ENCODE assay signal across 8 cellular contexts in genomic region chr17:81859906-81860755, GRCh38. TPM values are rescaled to one million over a fixed set of nuclear protein-coding genes. Genes with fewer than 3 reads are reported as not detected.
A peak's percentile ranks its signal among the peaks of the same experiment; 100 is the strongest.
DNase-seq lines count a peak whose midpoint lies in the region; ATAC-seq, FAIRE-seq and TF ChIP-seq lines count a peak whose summit lies in the region.

Gene P4HB (minus strand): TSS chr17:81860535. CDS start chr17:81860471, 64 bp downstream.

- ATAC-seq in A549: peak in 1 of 2 experiments; percentile 85; a peak in 3 of 6 replicates
- ATAC-seq in HG03520 (IDR thresholded peaks at IDR 0.05; ENCODE audit: unreplicated experiment): no peak

- H3K36me3 ChIP-seq in KMS-11 (ENCODE audit: insufficient read depth) (peaks cover 10% of the 10 kb centered on the region; the same call in 1 of the 2 replicates), keratinocyte (ENCODE audit: control insufficient read depth in 2 of 2, extremely low read depth in 1 of 2, insufficient read depth in 2 of 2, low read length in 2 of 2) (peaks cover 26 to 45% of the 10 kb centered on the region in 2 experiments)

- peak within 1 kb of the TSS; percentile 89 for H3K4me2 ChIP-seq in A549
- peak within 1 kb of the TSS; percentile 97 for H3K4me2 ChIP-seq in KMS-11
- H3K4me2 ChIP-seq in keratinocyte (ENCODE audit: control insufficient read depth, extremely low read depth, insufficient read depth, low read depth, low read length): peak within 1 kb of the TSS; percentile 98

- no peaks in the 10 kb centered on the region for H3K9me3 ChIP-seq in A549
- H3K9me3 ChIP-seq in keratinocyte (ENCODE audit: control insufficient read depth, low read depth, low read length): no peaks in the 10 kb centered on the region

- peak; percentile 99 for TF ChIP-seq POLR2A in A549 (IDR thresholded peaks at IDR 0.05; ENCODE audit: low read length)
- peak; percentile 97 for TF ChIP-seq POLR2A in GM19099 (IDR thresholded peaks at IDR 0.05; ENCODE audit: extremely low read depth, insufficient read length, low read depth)

- H3K79me2 ChIP-seq in KMS-11 (ENCODE audit: insufficient read depth, low read depth) (peaks cover 82% of the 10 kb centered on the region), keratinocyte (ENCODE audit: control insufficient read depth, insufficient read depth, low read length) (peaks cover 83% of the 10 kb centered on the region)

- CTCF ChIA-PET in A549 (lab: Yijun Ruan, JAX): interaction anchor here (1.1 to 2.6 kb wide), 6 partner anchors 9 to 158 kb away, joined by 3 to 15 read pairs (median 4); partner anchors contain the start of gene MCRIP1

- no peak for TF ChIP-seq CTCF in A549 (IDR thresholded peaks at IDR 0.05)
- no peak for TF ChIP-seq CTCF in KMS-11 (conservative IDR thresholded peaks at IDR 0.05; ENCODE audit: low read depth, low read length)
- no peak for TF ChIP-seq CTCF in keratinocyte (optimal IDR thresholded peaks at IDR 0.05 in 1 of 3, IDR thresholded peaks at IDR 0.05 in 1 of 3, conservative IDR thresholded peaks at IDR 0.05 in 1 of 3; ENCODE audit: extremely low read depth in 1 of 3, insufficient read depth in 2 of 3, low read length in 3 of 3)

- no peaks in the 10 kb centered on the region for H3K27me3 ChIP-seq in KMS-11 (ENCODE audit: insufficient read depth, low read depth)
- no peaks in the 10 kb centered on the region for H3K27me3 ChIP-seq in keratinocyte (ENCODE audit: control insufficient read depth, extremely low read depth, insufficient read depth, low read length)

- peak within 1 kb of the TSS; percentile 88 for H3K4me3 ChIP-seq in A549
- peak within 1 kb of the TSS; percentile 43 for H3K4me3 ChIP-seq in KMS-11 (IDR thresholded peaks at IDR 0.05; ENCODE audit: insufficient read depth, low read depth, low read length)
- peak within 1 kb of the TSS; percentile 82 to 98 (median 96) for H3K4me3 ChIP-seq in keratinocyte (ENCODE audit: control insufficient read depth in 2 of 3, extremely low read depth in 1 of 3, insufficient read depth in 2 of 3, low read depth in 1 of 3, low read length in 3 of 3)

- DNase-seq in A549 (ENCODE audit: low read depth in 1 of 2, low spot score in 1 of 2): no peak
- peak; percentile 32 for DNase-seq in astrocyte of the hippocampus (ENCODE audit: low read depth, low spot score)
- no peak for DNase-seq in keratinocyte (ENCODE audit: low read depth, low spot score)
- DNase-seq in stimulated activated CD8-positive, alpha-beta memory T cell treated with anti-CD3 and anti-CD28 coated beads, Interleukin-15, amount 100 ng/mL, for 24 hours (ENCODE audit: low read depth): peak; percentile 88
- DNase-seq in iPS-NIHi7 (ENCODE audit: extremely low spot score): no peak

- H2AFZ ChIP-seq in KMS-11 (ENCODE audit: low read depth) (peak within 1 kb of the TSS; percentile 29; the same call in 1 of the 2 replicates), keratinocyte (ENCODE audit: control insufficient read depth, low read length) (peak within 1 kb of the TSS; percentile 88)

- no peak for TF ChIP-seq RAD21 in A549 (conservative IDR thresholded peaks at IDR 0.05 in 1 of 2, IDR thresholded peaks at IDR 0.05 in 1 of 2)

- POLR2A ChIA-PET in A549 (lab: Yijun Ruan, JAX): interaction anchor here (0.6 to 1.1 kb wide), 10 partner anchors 8 to 144 kb away, joined by 3 to 11 read pairs (median 4); partner anchors contain the start of gene MCRIP1

- H3K9me1 ChIP-seq in keratinocyte (ENCODE audit: control insufficient read depth, extremely low read depth, insufficient read depth, low read length): peaks cover 4% of the 10 kb centered on the region

- H4K20me1 ChIP-seq in KMS-11 (ENCODE audit: insufficient read depth): peaks cover 15% of the 10 kb centered on the region
- peaks cover 23% of the 10 kb centered on the region for H4K20me1 ChIP-seq in keratinocyte (ENCODE audit: control insufficient read depth, extremely low read depth, insufficient read depth, low read length)

- dilution Hi-C loops in keratinocyte (cut with MboI; ENCODE audit: extremely low pct_ligation_motif_present, low sequenced_read_pairs): no loop called here

- no peak for FAIRE-seq in A549 (lab: Jason Lieb, UNC)
- FAIRE-seq in keratinocyte (lab: Jason Lieb, UNC): no peak

- peak within 1 kb of the TSS; percentile 81 for H3K9ac ChIP-seq in KMS-11
- H3K9ac ChIP-seq in keratinocyte (ENCODE audit: control insufficient read depth, extremely low read depth, insufficient read depth, low read length): peak within 1 kb of the TSS; percentile 98

- TF ChIP-seq EP300 in A549 (IDR thresholded peaks at IDR 0.05): no peak

- under 1% methylated on average over 29 of the region's 95 CpGs for WGBS in A549 (ENCODE audit: missing lambda C conversion rate)

- peaks cover 35% of the 10 kb centered on the region for H3K4me1 ChIP-seq in A549
- peaks cover 45% of the 10 kb centered on the region for H3K4me1 ChIP-seq in KMS-11 (ENCODE audit: low read depth, poor library complexity, severe bottlenecking)
- peaks cover 58% of the 10 kb centered on the region for H3K4me1 ChIP-seq in keratinocyte (ENCODE audit: control insufficient read depth, extremely low read depth, insufficient read depth, low read length)

- H3K27ac ChIP-seq in A549 (peak within 1 kb of the TSS; percentile 94 to 96), KMS-11 (peak within 1 kb of the TSS; percentile 81), keratinocyte (ENCODE audit: control insufficient read depth, insufficient read depth, low read length) (peak within 1 kb of the TSS; percentile 94)

TF ChIP-seq in A549, 52 proteins besides CTCF, POLR2A, EP300 and RAD21:
- TF ChIP-seq SMC3 (IDR thresholded peaks at IDR 0.05) (0 out of 3 replicates have a peak, but pooled peaks have one; percentile 13), NR3C1 (IDR thresholded peaks at IDR 0.05) (no peak), MAZ (IDR thresholded peaks at IDR 0.05; ENCODE audit: borderline replicate concordance, low read depth, low read length) (peak; percentile 30; the same call in 1 of the 2 replicates), ZC3H11A (IDR thresholded peaks at IDR 0.05) (no peak), KDM1A (IDR thresholded peaks at IDR 0.05; ENCODE audit: low read depth) (no peak), ZNF302 (CRISPR knock-in tag; IDR thresholded peaks at IDR 0.05) (no peak), FOSL2 (IDR thresholded peaks at IDR 0.05) (no peak), FOSL2 (CRISPR knock-in tag; IDR thresholded peaks at IDR 0.05) (no peak), ZSCAN20 (CRISPR knock-in tag; IDR thresholded peaks at IDR 0.05) (no peak), EHF (CRISPR knock-in tag; IDR thresholded peaks at IDR 0.05) (no peak), JUN (IDR thresholded peaks at IDR 0.05) (peak; percentile 20 to 62; a peak in 3 of 5 replicates), E2F6 (IDR thresholded peaks at IDR 0.05; ENCODE audit: borderline replicate concordance, low read depth) (no peak), BCL3 (IDR thresholded peaks at IDR 0.05) (peak; percentile 94; the same call in 2 of the 3 replicates), HEYL (CRISPR knock-in tag; IDR thresholded peaks at IDR 0.05) (no peak), FOXS1 (CRISPR knock-in tag; IDR thresholded peaks at IDR 0.05) (no peak), CHD4 (IDR thresholded peaks at IDR 0.05; ENCODE audit: borderline replicate concordance) (no peak), MAX (IDR thresholded peaks at IDR 0.05) (no peak), PHF8 (IDR thresholded peaks at IDR 0.05; ENCODE audit: borderline replicate concordance, low read depth) (peak; percentile 98), BHLHE40 (IDR thresholded peaks at IDR 0.05; ENCODE audit: low read depth, low read length) (no peak)

RNA-seq across cellular contexts. Expression of gene P4HB, which starts in this region (rescaled TPM):
- polyA plus RNA-seq in A549 (2011; rRNA removed): 102 and 285 TPM in 2 replicates
- polyA plus RNA-seq in A549 (2012; cell fraction: cytosol; rRNA removed): 93.4 and 125 TPM in 2 replicates
- polyA plus RNA-seq in A549 (2012; cell fraction: nucleus; rRNA removed): 245 and 308 TPM in 2 replicates
- 606 to 622 TPM (median 607 TPM) in 3 replicates for polyA plus RNA-seq in A549 (2017; fragmentation: RNase III; extraction: RNeasy Plus Mini Kit Qiagen cat#74134 plus additional on column Dnase treatment)
- polyA minus RNA-seq in A549 (2011; rRNA and poly(A)+ RNA removed): 213 and 224 TPM in 2 replicates
- 75.2 to 149 TPM (median 110 TPM) in 3 replicates for polyA plus RNA-seq in keratinocyte
- 1,303 TPM for polyA plus RNA-seq in keratinocyte (2011; ENCODE audit: low read depth)
- 161 and 187 TPM in 2 replicates for polyA plus RNA-seq in keratinocyte (2011; cell fraction: cytosol; rRNA removed)
- 310 and 353 TPM in 2 replicates for polyA plus RNA-seq in keratinocyte (2011; cell fraction: nucleus; rRNA removed)
- polyA plus RNA-seq in keratinocyte (2012; ENCODE audit: low replicate concordance): 589 and 687 TPM in 2 replicates
- 110 to 568 TPM (median 110 TPM) in 3 replicates for polyA minus RNA-seq in keratinocyte
- 263 TPM for polyA minus RNA-seq in keratinocyte (2011; cell fraction: cytosol; rRNA and poly(A)+ RNA removed)
- 229 and 341 TPM in 2 replicates for polyA minus RNA-seq in keratinocyte (2011; cell fraction: nucleus; rRNA and poly(A)+ RNA removed)

Comparison
In these comparisons a context has a peak if more than half of its experiments do, and no peak if none do; other contexts are left out.
1. DNase-seq: peak in astrocyte of the hippocampus (single experiment) and stimulated activated CD8-positive, alpha-beta memory T cell treated with anti-CD3 and anti-CD28 coated beads, Interleukin-15, amount 100 ng/mL, for 24 hours (single experiment); none in A549 (0 of 2), keratinocyte (single experiment) and iPS-NIHi7 (single experiment).
2. H3K4me3 ChIP-seq: peak in every context shown above with its lines; median percentile 96 in keratinocyte; 88 in A549; 43 in KMS-11.
3. Peak in every context shown above with its lines, with median percentiles within 50 percentile points of each other: H3K27ac ChIP-seq and H3K4me2 ChIP-seq.